In the genomic region with DNA sequence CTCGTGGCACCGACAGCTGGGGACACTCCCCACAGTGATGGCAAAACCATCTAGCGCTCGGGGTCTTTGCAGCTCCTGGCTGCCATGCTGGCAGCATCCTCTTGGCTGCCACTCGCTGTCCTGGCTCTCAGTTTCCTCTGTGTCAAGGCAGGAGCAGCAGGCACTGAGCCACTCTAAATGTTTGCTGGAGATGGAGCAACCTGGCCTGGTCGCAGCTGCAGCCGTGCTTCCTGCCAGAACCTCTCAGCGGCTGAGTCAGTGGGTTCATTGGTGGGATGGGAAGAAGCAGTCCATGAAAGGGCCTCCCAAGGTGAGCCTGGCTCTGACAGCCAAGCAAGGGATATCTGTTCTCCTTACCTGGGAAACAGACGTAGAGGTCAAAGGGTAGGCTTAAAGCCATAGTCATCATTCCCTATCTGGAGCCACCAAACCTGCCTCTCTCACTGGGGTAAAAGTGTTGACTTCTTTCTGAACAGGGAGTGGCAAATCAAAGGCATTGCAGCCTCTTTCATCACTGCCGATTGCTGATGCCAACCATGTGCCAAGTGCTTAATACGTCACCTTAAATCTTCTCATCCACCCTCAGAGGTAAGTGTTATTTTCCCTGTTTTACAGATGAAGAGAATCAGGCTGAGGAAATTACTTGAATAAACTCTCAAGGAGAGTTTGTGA, we compare ENCODE assay signal across 25 cellular contexts.
"Had no signal": no experiment of that assay in that cellular context is flagged by ENCODE, and none has a peak within 500 bp of the region (broad histone marks: within the 10 kb centered on the region; RNA-seq: fewer than 3 reads in every experiment).

No MANE protein-coding gene starts in this region.

- ATAC-seq: activated CD4-positive, CD25-positive, alpha-beta regulatory T cell treated with anti-CD3 and anti-CD28 coated beads, Interleukin-2, amount 50 U/mL, for 24 hours; activated CD8-positive, alpha-beta T cell treated with anti-CD3 and anti-CD28 coated beads for 36 hours; activated T-cell treated with anti-CD3 and anti-CD28 coated beads, Interleukin-2, amount 50 U/mL, for 72 hours; PC-3; SK-N-SH treated with all-trans-retinoic acid at 6 μM for 48 hours had no signal

- DNase-seq: activated CD4-positive, alpha-beta T cell treated with anti-CD3 and anti-CD28 coated beads for 4 hours; activated CD8-positive, alpha-beta memory T cell treated with anti-CD3 and anti-CD28 coated beads, Interleukin-2, amount 50 U/mL, for 4 hours; activated CD8-positive, alpha-beta T cell treated with anti-CD3 and anti-CD28 coated beads for 36 hours; activated gamma-delta T cell treated with Interleukin-2 at 50 U/mL for 16 hours; activated naive CD4-positive, alpha-beta T cell treated with anti-CD3 and anti-CD28 coated beads, Interleukin-2, amount 10 ng/mL, durations not matched to agents 7 days and 5 days; activated naive CD8-positive, alpha-beta T cell treated with anti-CD3 and anti-CD28 coated beads for 36 hours; activated T-cell treated with anti-CD3 and anti-CD28 coated beads, Interleukin-2, amount 50 U/mL, for 72 hours; brain microvascular endothelial cell; KG1; NCI-H1092; NCI-H1417; NCI-H2029; NCI-H2107; NCI-H345; NCI-H510A; NCI-H526 treated with DMSO at 0.1 percent for 48 hours; NCI-H82; PC-3; SHP77; SW 1271 had no signal

- H3K27me3 ChIP-seq: brain microvascular endothelial cell, cardiac muscle cell had no signal

- H3K27ac ChIP-seq: brain microvascular endothelial cell, cardiac muscle cell, SJSA1 had no signal

- H3K4me3 ChIP-seq: cardiac muscle cell, SJSA1 had no signal

- H3K36me3 ChIP-seq: brain microvascular endothelial cell, cardiac muscle cell, SJSA1 had no signal

- FAIRE-seq: RCC 7860 had no signal

- H3K4me1 ChIP-seq: SJSA1 had no signal
